In genomic region chr12:109863961-109864712, GRCh38 we compare ENCODE assay signal across 9 cellular contexts. TPM values are rescaled to one million over a fixed set of nuclear protein-coding genes. Genes with fewer than 3 reads are reported as not detected.
A peak's percentile ranks its signal among the peaks of the same experiment; 100 is the strongest.
DNase-seq lines count a peak whose midpoint lies in the region; ATAC-seq and TF ChIP-seq lines count a peak whose summit lies in the region.
"Had no signal": no experiment of that assay in that cellular context is flagged by ENCODE, and none has a peak within 500 bp of the region (broad histone marks: within the 10 kb centered on the region; RNA-seq: fewer than 3 reads in every experiment).

No MANE protein-coding gene starts in this region.

- H3K9me3 ChIP-seq in thyroid gland: no peaks in the 10 kb centered on the region

- H3K4me3 ChIP-seq in thyroid gland (replicated peaks in 1 of 3): no peak overlapping the region

- ATAC-seq in left lobe of liver (peak; percentile 87), GM19023 (IDR thresholded peaks at IDR 0.05; ENCODE audit: unreplicated experiment) (no peak)

- H3K36me3 ChIP-seq in thyroid gland: no peaks in the 10 kb centered on the region

- DNase-seq in NK-92 treated with Interleukin-12 subunit alpha and Interleukin-12 subunit beta, amount 100 ng/mL, for 24 hours (lab: John Stamatoyannopoulos, UW): peak; percentile 40
- DNase-seq in NK-92 (lab: John Stamatoyannopoulos, UW; ENCODE audit: unreplicated experiment): no peak
- peak in 50 of 58 donors; percentile 13 to 89 (median 61) for DNase-seq in anterior cingulate cortex (lab: John Stamatoyannopoulos, UW)
- peak; percentile 82 for DNase-seq in left lobe of liver (ENCODE audit: low spot score)
- DNase-seq in thyroid gland: peak; percentile 57 to 76
- no peak for DNase-seq in NCI-H2171 treated with DMSO at 0.1 percent for 48 hours (lab: John Stamatoyannopoulos, UW)
- no peak for DNase-seq in NCI-H2081 (lab: John Stamatoyannopoulos, UW)
- DNase-seq: activated T-cell treated with anti-CD3 and anti-CD28 coated beads, Interleukin-2, amount 50 U/mL, for 4 hours had no signal

- H3K27ac ChIP-seq in thyroid gland: peak overlapping the region; percentile 77 to 85 (median 78)

- intact Hi-C loops in thyroid gland (cut with DNase I): no loop called here

- no peak for TF ChIP-seq CTCF in thyroid gland (IDR thresholded peaks at IDR 0.05)

- peaks cover 38 to 59% of the 10 kb centered on the region in 2 donors for H3K4me1 ChIP-seq in thyroid gland

- peak in 1 of 2 donors; percentile 10 for TF ChIP-seq POLR2A in thyroid gland (IDR thresholded peaks at IDR 0.05)

- no peaks in the 10 kb centered on the region for H3K27me3 ChIP-seq in thyroid gland

- 67 to 80% methylated on average over 7 of the region's 7 CpGs for WGBS in thyroid gland, 2 donors

RNA-seq across cellular contexts. Expression of gene GLTP, which starts 16.2 kb away (rescaled TPM):
- total RNA-seq in left lobe of liver: 8.8 TPM
- 10 to 100 TPM; 49.9 to 72.0 (median 60.2) TPM for total RNA-seq in thyroid gland

RNA-seq across cellular contexts. Expression of gene TRPV4, which starts 30.9 kb away (rescaled TPM):
- total RNA-seq in left lobe of liver: 6.7 TPM
- 1 to 10 TPM in 2 of 4 donors, under 1 TPM in 1, not detected in 1; 0.39 to 1.6 (median 1.3) TPM for total RNA-seq in thyroid gland
- total RNA-seq: activated T-cell treated with anti-CD3 and anti-CD28 coated beads, Interleukin-2, amount 50 U/mL, for 4 hours had no signal

RNA-seq across cellular contexts. Expression of gene TCHP, which starts 35.9 kb away (rescaled TPM):
- 7.7 TPM for total RNA-seq in left lobe of liver
- 10 to 100 TPM; 16.4 to 25.8 (median 24.3) TPM for total RNA-seq in thyroid gland

Comparison
In these comparisons a context has a peak if more than half of its experiments do, and no peak if none do; other contexts are left out.
1. DNase-seq: peak in NK-92 treated with Interleukin-12 subunit alpha and Interleukin-12 subunit beta, amount 100 ng/mL, for 24 hours (single experiment), anterior cingulate cortex (50 of 58), left lobe of liver (single experiment) and thyroid gland (2 of 2); none in NK-92 (single experiment), NCI-H2171 treated with DMSO at 0.1 percent for 48 hours (single experiment) and NCI-H2081 (0 of 2).